Comparison of ENCODE assay signal across 7 cellular contexts in the genomic region with DNA sequence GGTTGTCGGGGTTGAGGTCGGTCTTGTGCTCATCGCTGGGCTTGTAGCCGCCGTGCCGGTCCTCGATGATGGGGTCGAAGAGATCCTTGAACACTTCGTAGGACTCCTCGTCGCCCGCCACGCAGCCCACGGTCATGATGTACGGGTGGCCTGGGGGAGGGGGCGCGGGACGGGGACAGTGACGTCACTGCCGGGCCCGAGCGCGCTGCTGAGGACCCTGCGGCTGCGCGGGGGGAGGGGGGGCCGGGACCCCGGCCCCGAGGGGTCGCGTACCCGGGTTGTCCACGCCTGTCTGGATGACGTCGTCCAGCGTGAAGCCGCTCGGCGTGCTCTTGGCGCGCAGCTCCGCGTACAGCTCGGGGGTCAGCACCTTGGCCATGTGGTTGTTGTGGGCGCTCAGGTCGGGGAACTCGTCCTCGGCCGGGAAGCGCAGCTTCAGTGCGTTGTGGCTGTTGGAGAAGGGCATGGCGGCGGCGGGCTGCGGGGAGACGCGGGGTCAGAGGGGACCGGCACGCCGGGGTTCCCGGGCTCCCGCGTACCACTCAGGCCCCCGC. TPM values are rescaled to one million over a fixed set of nuclear protein-coding genes. Genes with fewer than 3 reads are reported as not detected.
DNase-seq lines count a peak whose midpoint lies in the region; ATAC-seq, FAIRE-seq and TF ChIP-seq lines count a peak whose summit lies in the region.

No MANE protein-coding gene starts in this region.

- H3K27ac ChIP-seq in RWPE1 (peak overlapping the region; percentile 100), esophagus squamous epithelium (peak overlapping the region; percentile 79 to 93 (median 84))

- FAIRE-seq in GM12892 (lab: Jason Lieb, UNC) (no peak), RCC 7860 (lab: Jason Lieb, UNC) (no peak)

- H3K36me3 ChIP-seq in H7 (replicated peaks; ENCODE audit: control insufficient read depth, insufficient read depth, low read length) (peaks cover 10% of the 10 kb centered on the region), esophagus squamous epithelium (no peaks in the 10 kb centered on the region), neuron (ENCODE audit: insufficient read depth, low read length) (peaks cover 23% of the 10 kb centered on the region)

- H3K27me3 ChIP-seq in H7 (ENCODE audit: control insufficient read depth, insufficient read depth, low read length) (peaks cover 15% of the 10 kb centered on the region), esophagus squamous epithelium (peaks cover 0 to 30% (median 0%) of the 10 kb centered on the region in 4 donors), neuron (ENCODE audit: insufficient read depth, low read length) (no peaks in the 10 kb centered on the region)

- H3K4me3 ChIP-seq in H7 (ENCODE audit: insufficient read depth, low read depth, low read length), result peak overlapping the region; percentile 88
- peak overlapping the region; percentile 54 to 88 (median 62) for H3K4me3 ChIP-seq in esophagus squamous epithelium
- H3K4me3 ChIP-seq in neuron (ENCODE audit: low read length), result peak overlapping the region; percentile 84

- 0% methylated on average over 4 to 10 of the region's 64 CpGs for WGBS in esophagus squamous epithelium, 2 donors

- ATAC-seq in HG02763 (IDR thresholded peaks at IDR 0.05; ENCODE audit: unreplicated experiment), result no peak

- peaks cover 46 to 74% (median 52%) of the 10 kb centered on the region in 3 donors for H3K4me1 ChIP-seq in esophagus squamous epithelium
- H3K4me1 ChIP-seq in neuron (ENCODE audit: insufficient read depth, low read length), result peaks cover 53% of the 10 kb centered on the region

- TF ChIP-seq CTCF in RWPE1 (conservative IDR thresholded peaks at IDR 0.05; ENCODE audit: low read depth) (no peak), esophagus squamous epithelium (IDR thresholded peaks at IDR 0.05) (no peak)

- intact Hi-C loops in esophagus squamous epithelium (cut with DNase I), result no loop called here

- CTCF ChIA-PET in RWPE1 (lab: Yijun Ruan, JAX), result interaction anchor here (0.6 to 6.2 kb wide), 6 partner anchors 8 to 35 kb away, joined by 3 to 57 read pairs (median 4); no protein-coding TSS in a partner anchor

- peak; percentile 91 for DNase-seq in H7
- DNase-seq in RWPE1 (ENCODE audit: low spot score), result no peak
- DNase-seq in esophagus squamous epithelium (lab: John Stamatoyannopoulos, UW), result no peak
- no peak for DNase-seq in GM12892 (ENCODE audit: insufficient read length)
- no peak for DNase-seq in RCC 7860 (ENCODE audit: low spot score)

- POLR2A ChIA-PET in RWPE1 (lab: Yijun Ruan, JAX; ENCODE audit: low non-redundant PET), result interaction anchor here (1.0 to 2.0 kb wide), 2 partner anchors 9 to 18 kb away, joined by 4 to 8 read pairs; no protein-coding TSS in a partner anchor

- H3K9me3 ChIP-seq in esophagus squamous epithelium, result no peaks in the 10 kb centered on the region
- no peaks in the 10 kb centered on the region for H3K9me3 ChIP-seq in neuron (ENCODE audit: low read length)

- no peak overlapping the region for H2AFZ ChIP-seq in neuron (ENCODE audit: low read depth, low read length)

- TF ChIP-seq POLR2A in esophagus squamous epithelium (IDR thresholded peaks at IDR 0.05) (no peak), GM12892 (IDR thresholded peaks at IDR 0.05; ENCODE audit: low read depth, low read length) (no peak)

RNA-seq across cellular contexts. Expression of a gene that starts 0.5 kb away (rescaled TPM):
- 282 and 412 TPM in 2 replicates for total RNA-seq in H7 (2014; rRNA removed; shearing (Covaris generic))
- total RNA-seq in esophagus squamous epithelium, result 100 to 1,000 TPM in 1 of 4 donors, 10 to 100 TPM in 3; 27.2 to 204 (median 37.6) TPM
- 15.3 TPM for polyA plus RNA-seq in GM12892 (2012; ENCODE audit: missing spikeins)

RNA-seq across cellular contexts. Expression of a gene that starts 6.9 kb away (rescaled TPM):
- total RNA-seq in H7 (2014; rRNA removed; shearing (Covaris generic)), result 13.4 and 14.1 TPM in 2 replicates
- 10 to 100 TPM in 2 of 4 donors, 1 to 10 TPM in 2; 7.7 to 20.6 (median 9.9) TPM for total RNA-seq in esophagus squamous epithelium
- 2.5 TPM for polyA plus RNA-seq in GM12892 (2012; ENCODE audit: missing spikeins)

RNA-seq across cellular contexts. Expression of a gene that starts 40.4 kb away (rescaled TPM):
- total RNA-seq in H7 (2014; rRNA removed; shearing (Covaris generic)), result 16.6 and 17.7 TPM in 2 replicates
- total RNA-seq in esophagus squamous epithelium, result 10 to 100 TPM; 24.8 to 32.4 (median 28.5) TPM
- 12.4 TPM for polyA plus RNA-seq in GM12892 (2012; ENCODE audit: missing spikeins)

RNA-seq across cellular contexts. Expression of a gene that starts 40.7 kb away (rescaled TPM):
- total RNA-seq in H7 (2014; rRNA removed; shearing (Covaris generic)), result 15.8 and 17.4 TPM in 2 replicates
- 10 to 100 TPM; 18.2 to 28.7 (median 22.7) TPM for total RNA-seq in esophagus squamous epithelium
- polyA plus RNA-seq in GM12892 (2012; ENCODE audit: missing spikeins), result 30.8 TPM
